Comparison of ENCODE assay signal across 8 cellular contexts in the genomic region with DNA sequence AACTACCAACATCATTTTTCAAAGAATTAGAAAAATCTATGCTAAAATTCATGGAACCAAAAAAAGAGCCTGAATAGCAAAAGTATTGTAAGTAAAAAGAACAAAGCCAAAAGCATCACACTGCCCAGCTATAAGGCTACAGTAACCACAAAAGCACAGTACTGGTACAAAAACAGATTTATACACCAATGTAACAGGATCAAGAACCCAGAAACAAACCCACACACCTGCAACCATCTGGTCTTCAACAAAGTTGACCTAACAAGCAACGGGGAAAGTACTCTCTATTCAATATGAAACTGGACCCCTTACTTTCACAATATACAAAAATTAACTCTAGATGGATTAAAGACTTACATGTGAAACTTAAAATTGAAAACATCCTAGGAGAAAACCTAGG.
"Had no signal": no experiment of that assay in that cellular context is flagged by ENCODE, and none has a peak within 500 bp of the region (broad histone marks: within the 10 kb centered on the region; RNA-seq: fewer than 3 reads in every experiment).

No MANE protein-coding gene starts in this region.

- ATAC-seq: gastroesophageal sphincter; left lung; psoas muscle; right lobe of liver; stimulated activated memory B cell treated with anti-CD40 and anti-IgM and Interleukin-4, amounts not matched to agents 10 μg/mL and 1 μg/mL and 100 μg/mL, for 72 hours had no signal

- DNase-seq: activated CD4-positive, alpha-beta T cell treated with anti-CD3 and anti-CD28 coated beads, Interleukin-2, amount 50 U/mL, for 1 hour; activated CD4-positive, CD25-positive, alpha-beta regulatory T cell; activated T-cell treated with anti-CD3 and anti-CD28 coated beads, Interleukin-2, amount 50 U/mL, for 1 hour; left lung; psoas muscle; right lobe of liver had no signal
